ENCODE assay signal across 18 cellular contexts in genomic region chr1:57270926-57271698, GRCh38.
A peak's percentile ranks its signal among the peaks of the same experiment; 100 is the strongest.
DNase-seq lines count a peak whose midpoint lies in the region; ATAC-seq and TF ChIP-seq lines count a peak whose summit lies in the region.
"Had no signal": no experiment of that assay in that cellular context is flagged by ENCODE, and none has a peak within 500 bp of the region (broad histone marks: within the 10 kb centered on the region; RNA-seq: fewer than 3 reads in every experiment).

No MANE protein-coding gene starts in this region.

- H3K4me1 Mint-ChIP-seq in MCF 10A (ENCODE audit: insufficient read depth, unreplicated experiment): no peaks in the 10 kb centered on the region
- H3K4me1 Mint-ChIP-seq: CD14-positive monocyte had no signal

- no peak for TF ChIP-seq POLR2A in breast epithelium (IDR thresholded peaks at IDR 0.05)
- TF ChIP-seq POLR2A in tibial nerve (IDR thresholded peaks at IDR 0.05): no peak
- TF ChIP-seq POLR2A in gastroesophageal sphincter (IDR thresholded peaks at IDR 0.05): no peak

- intact Hi-C loops in MCF 10A (cut with micrococcal nuclease): no loop called here
- intact Hi-C loops in breast epithelium (cut with DNase I; ENCODE audit: low total_unique reads): no loop called here

- no peaks in the 10 kb centered on the region for H3K36me3 Mint-ChIP-seq in MCF 10A (ENCODE audit: insufficient read depth, unreplicated experiment)
- H3K36me3 Mint-ChIP-seq: CD14-positive monocyte, IgD-negative memory B cell had no signal

- H3K9me3 ChIP-seq in breast epithelium (no peaks in the 10 kb centered on the region), tibial nerve (no peaks in the 10 kb centered on the region), gastroesophageal sphincter (peaks cover 0 to 3% (median 0%) of the 10 kb centered on the region in 3 donors)
- H3K9me3 ChIP-seq: Caco-2, Peyer's patch had no signal

- TF ChIP-seq EP300 in tibial nerve (IDR thresholded peaks at IDR 0.05) (no peak), gastroesophageal sphincter (IDR thresholded peaks at IDR 0.05) (no peak)

- no peak for ATAC-seq in gastroesophageal sphincter
- ATAC-seq: GM12878, HCT116 had no signal

- no peaks in the 10 kb centered on the region for H3K27me3 Mint-ChIP-seq in MCF 10A (ENCODE audit: insufficient read depth, unreplicated experiment)
- H3K27me3 Mint-ChIP-seq: IgD-negative memory B cell had no signal

- peak; percentile 32 for DNase-seq in MCF 10A (ENCODE audit: unreplicated experiment)
- DNase-seq in breast epithelium (ENCODE audit: low spot score in 2 of 2): no peak
- peak; percentile 85 for DNase-seq in NCI-H82 treated with DMSO at 0.1 percent for 48 hours (lab: John Stamatoyannopoulos, UW; ENCODE audit: unreplicated experiment)
- peak; percentile 84 for DNase-seq in islet precursor cell
- no peak for DNase-seq in tibial nerve (ENCODE audit: low spot score in 2 of 2)
- DNase-seq in H4 (ENCODE audit: low spot score): no peak
- DNase-seq in ureter (ENCODE audit: low spot score): no peak
- DNase-seq: Caco-2, MV-4-11, NCI-H146, NCI-H510A treated with DMSO at 0.1 percent for 48 hours, Peyer's patch, SHP77 had no signal

- no peaks in the 10 kb centered on the region for H3K36me3 ChIP-seq in breast epithelium
- no peaks in the 10 kb centered on the region for H3K36me3 ChIP-seq in tibial nerve
- H3K36me3 ChIP-seq in gastroesophageal sphincter: no peaks in the 10 kb centered on the region
- H3K36me3 ChIP-seq: Peyer's patch had no signal

- H3K9me3 Mint-ChIP-seq in MCF 10A (ENCODE audit: unreplicated experiment): no peaks in the 10 kb centered on the region

- WGBS in tibial nerve, 2 donors: 79 to 83% methylated on average over 8 of the region's 8 CpGs
- WGBS in gastroesophageal sphincter (ENCODE audit: low coverage in 1 of 2), 2 donors: 86 to 95% methylated on average over 4 to 5 of the region's 8 CpGs

- H3K4me3 ChIP-seq in breast epithelium: no peak overlapping the region
- no peak overlapping the region for H3K4me3 ChIP-seq in tibial nerve
- H3K4me3 ChIP-seq in gastroesophageal sphincter: no peak overlapping the region
- H3K4me3 ChIP-seq: GM12878, Peyer's patch had no signal

- H3K27me3 ChIP-seq in breast epithelium (no peaks in the 10 kb centered on the region), tibial nerve (no peaks in the 10 kb centered on the region), gastroesophageal sphincter (peaks cover 15% of the 10 kb centered on the region)
- H3K27me3 ChIP-seq: Peyer's patch had no signal

- BruUV-seq in MCF 10A (replicated peaks; lab: Mats Ljungman, UMichigan): no TSS peak

- H3K4me1 ChIP-seq in breast epithelium: no peaks in the 10 kb centered on the region
- H3K4me1 ChIP-seq in tibial nerve: no peaks in the 10 kb centered on the region
- H3K4me1 ChIP-seq in gastroesophageal sphincter: no peaks in the 10 kb centered on the region
- H3K4me1 ChIP-seq: Caco-2, Peyer's patch had no signal

- POLR2A ChIA-PET in MCF 10A (lab: Yijun Ruan, JAX): interaction anchor here (1.0 to 1.7 kb wide), 2 partner anchors 10 to 12 kb away, joined by 3 to 7 read pairs; no protein-coding TSS in a partner anchor

- CTCF ChIA-PET in MCF 10A (lab: Yijun Ruan, JAX): interaction anchor here (0.7 to 1.6 kb wide), 5 partner anchors 8 to 51 kb away, joined by 3 to 4 read pairs (median 3); no protein-coding TSS in a partner anchor

- H3K27ac ChIP-seq in breast epithelium (no peak overlapping the region), tibial nerve (no peak overlapping the region), gastroesophageal sphincter (no peak overlapping the region)
- H3K27ac ChIP-seq: Peyer's patch had no signal

- no peak overlapping the region for H3K27ac Mint-ChIP-seq in MCF 10A (ENCODE audit: low read depth, unreplicated experiment)
- H3K27ac Mint-ChIP-seq: CD14-positive monocyte, IgD-negative memory B cell had no signal

- H3K4me3 Mint-ChIP-seq in MCF 10A (ENCODE audit: unreplicated experiment): no peak overlapping the region
- H3K4me3 Mint-ChIP-seq: CD14-positive monocyte, IgD-negative memory B cell had no signal

- no peak for TF ChIP-seq CTCF in MCF 10A (IDR thresholded peaks at IDR 0.05; ENCODE audit: unreplicated experiment)
- TF ChIP-seq CTCF in breast epithelium (IDR thresholded peaks at IDR 0.05): no peak
- TF ChIP-seq CTCF in tibial nerve (IDR thresholded peaks at IDR 0.05): no peak
- no peak for TF ChIP-seq CTCF in gastroesophageal sphincter (IDR thresholded peaks at IDR 0.05)

Comparison
In these comparisons a context has a peak if more than half of its experiments do, and no peak if none do; other contexts are left out.
1. DNase-seq: peak in MCF 10A (single experiment), NCI-H82 treated with DMSO at 0.1 percent for 48 hours (single experiment) and islet precursor cell (single experiment); none in breast epithelium (0 of 2), tibial nerve (0 of 2), H4 (single experiment) and ureter (single experiment).